8 cellular contexts compared by ENCODE assay signal in genomic region chr5:151155777-151156731, GRCh38. TPM values are rescaled to one million over a fixed set of nuclear protein-coding genes. Genes with fewer than 3 reads are reported as not detected.
DNase-seq lines count a peak whose midpoint lies in the region; ATAC-seq and TF ChIP-seq lines count a peak whose summit lies in the region.

No MANE protein-coding gene starts in this region.

- no peak overlapping the region for H3K27ac Mint-ChIP-seq in Caco-2 (ENCODE audit: unreplicated experiment)
- H3K27ac Mint-ChIP-seq in activated naive CD8-positive, alpha-beta T cell treated with anti-CD3 and anti-CD28 coated beads, Interleukin-2, amount 10 ng/mL, durations not matched to agents 7 days and 5 days: peak overlapping the region; percentile 95

- H3K9me3 ChIP-seq in Caco-2 (no peaks in the 10 kb centered on the region), Loucy (ENCODE audit: insufficient read depth, low read depth, low read length) (no peaks in the 10 kb centered on the region), hepatocyte (ENCODE audit: low read depth) (no peaks in the 10 kb centered on the region), skeletal muscle satellite cell (replicated peaks; ENCODE audit: low read length) (no peaks in the 10 kb centered on the region)

- CTCF ChIA-PET in Caco-2 (lab: Charles Lee): no interaction called here

- no peaks in the 10 kb centered on the region for H3K27me3 ChIP-seq in Caco-2 (replicated peaks; ENCODE audit: control insufficient read depth, insufficient read depth, low read length)
- H3K27me3 ChIP-seq in Loucy (ENCODE audit: insufficient read depth, low read length, poor library complexity, severe bottlenecking): no peaks in the 10 kb centered on the region
- H3K27me3 ChIP-seq in hepatocyte: no peaks in the 10 kb centered on the region
- no peaks in the 10 kb centered on the region for H3K27me3 ChIP-seq in skeletal muscle satellite cell (ENCODE audit: control insufficient read depth, insufficient read depth, low read length)

- intact Hi-C loops in Caco-2 (cut with micrococcal nuclease; ENCODE audit: unreplicated experiment): no loop called here

- H3K9me2 ChIP-seq in Loucy (replicated peaks; ENCODE audit: low read depth, low read length) (no peaks in the 10 kb centered on the region), hepatocyte (replicated peaks; ENCODE audit: insufficient read depth) (no peaks in the 10 kb centered on the region)

- POLR2A ChIA-PET in Caco-2 (lab: Charles Lee): no interaction called here
- POLR2A ChIA-PET in activated naive CD8-positive, alpha-beta T cell treated with anti-CD3 and anti-CD28 coated beads, Interleukin-2, amount 10 ng/mL, durations not matched to agents 7 days and 5 days (lab: Charles Lee): interaction anchor here (0.8 to 3.2 kb wide), 7 partner anchors 9 to 68 kb away, joined by 3 to 29 read pairs (median 6); partner anchors contain the start of gene CCDC69

- H3K9ac ChIP-seq in Loucy (ENCODE audit: low read depth, low read length, poor library complexity, severe bottlenecking) (peak overlapping the region; percentile 90), skeletal muscle satellite cell (ENCODE audit: low read depth, low read length) (peak overlapping the region; percentile 86)

- H3K79me2 ChIP-seq in Loucy (ENCODE audit: insufficient read depth, low read length): peaks cover 77% of the 10 kb centered on the region
- H3K79me2 ChIP-seq in hepatocyte: peaks cover 69% of the 10 kb centered on the region

- H4K20me1 ChIP-seq in Loucy (ENCODE audit: insufficient read depth, low read length, poor library complexity, severe bottlenecking) (peaks cover 27% of the 10 kb centered on the region), hepatocyte (ENCODE audit: insufficient read depth, poor library complexity, severe bottlenecking) (no peaks in the 10 kb centered on the region)

- 64% methylated on average over 12 of the region's 12 CpGs for WGBS in hepatocyte (ENCODE audit: low lambda C conversion rate, missing lambda C conversion rate)

- no peak overlapping the region for H2AFZ ChIP-seq in Loucy (ENCODE audit: low read length)
- H2AFZ ChIP-seq in hepatocyte: no peak overlapping the region

- peak overlapping the region; percentile 84 for H3K27ac ChIP-seq in hepatocyte

- BruUV-seq in Caco-2 (replicated peaks; lab: Mats Ljungman, UMichigan): no TSS peak

- peaks cover 10% of the 10 kb centered on the region for H3K4me1 Mint-ChIP-seq in Caco-2 (ENCODE audit: low read depth, unreplicated experiment)
- peaks cover 58% of the 10 kb centered on the region for H3K4me1 Mint-ChIP-seq in activated naive CD8-positive, alpha-beta T cell treated with anti-CD3 and anti-CD28 coated beads, Interleukin-2, amount 10 ng/mL, durations not matched to agents 7 days and 5 days

- H3F3A ChIP-seq in Loucy (ENCODE audit: low read depth): peaks cover 4% of the 10 kb centered on the region

- H3K27me3 Mint-ChIP-seq in Caco-2 (ENCODE audit: insufficient read depth, unreplicated experiment): no peaks in the 10 kb centered on the region
- no peaks in the 10 kb centered on the region for H3K27me3 Mint-ChIP-seq in activated naive CD8-positive, alpha-beta T cell treated with anti-CD3 and anti-CD28 coated beads, Interleukin-2, amount 10 ng/mL, durations not matched to agents 7 days and 5 days

- H3K36me3 Mint-ChIP-seq in Caco-2 (ENCODE audit: insufficient read depth, unreplicated experiment): peaks cover 13% of the 10 kb centered on the region
- H3K36me3 Mint-ChIP-seq in activated naive CD8-positive, alpha-beta T cell treated with anti-CD3 and anti-CD28 coated beads, Interleukin-2, amount 10 ng/mL, durations not matched to agents 7 days and 5 days: peaks cover 25% of the 10 kb centered on the region

- H3K4me3 Mint-ChIP-seq in Caco-2 (ENCODE audit: unreplicated experiment): peak overlapping the region; percentile 74
- peak overlapping the region; percentile 97 for H3K4me3 Mint-ChIP-seq in activated naive CD8-positive, alpha-beta T cell treated with anti-CD3 and anti-CD28 coated beads, Interleukin-2, amount 10 ng/mL, durations not matched to agents 7 days and 5 days

- H3K4me1 ChIP-seq in Caco-2 (peaks cover 40% of the 10 kb centered on the region), Loucy (ENCODE audit: insufficient read depth, low read length, poor library complexity, severe bottlenecking) (peaks cover 67% of the 10 kb centered on the region), hepatocyte (ENCODE audit: insufficient read depth) (peaks cover 44% of the 10 kb centered on the region), skeletal muscle satellite cell (ENCODE audit: control insufficient read depth, insufficient read depth, low read length) (peaks cover 47% of the 10 kb centered on the region)

- peak overlapping the region; percentile 98 for H3K4me2 ChIP-seq in Loucy (ENCODE audit: low read depth, low read length, poor library complexity, severe bottlenecking)
- H3K4me2 ChIP-seq in hepatocyte: peak overlapping the region; percentile 79
- H3K4me2 ChIP-seq in skeletal muscle satellite cell (ENCODE audit: low read length): peak overlapping the region; percentile 94

- TF ChIP-seq CTCF in Caco-2 (IDR thresholded peaks at IDR 0.05; ENCODE audit: insufficient read depth in 1 of 2, low read depth in 1 of 2, low read length in 1 of 2, severe bottlenecking in 1 of 2, unreplicated experiment in 1 of 2) (no peak), Loucy (conservative IDR thresholded peaks at IDR 0.05; ENCODE audit: low read length) (no peak), hepatocyte (IDR thresholded peaks at IDR 0.05; ENCODE audit: poor library complexity) (no peak)

- peak; percentile 23 for ATAC-seq in GM21367 (IDR thresholded peaks at IDR 0.05; ENCODE audit: unreplicated experiment)
- peak; percentile 25 for ATAC-seq in activated naive CD8-positive, alpha-beta T cell treated with anti-CD3 and anti-CD28 coated beads, Interleukin-2, amount 10 ng/mL, durations not matched to agents 7 days and 5 days (ENCODE audit: low read depth)

- DNase-seq in Caco-2: no peak
- peak; percentile 57 for DNase-seq in activated naive CD8-positive, alpha-beta T cell treated with anti-CD3 and anti-CD28 coated beads, Interleukin-2, amount 10 ng/mL, durations not matched to agents 7 days and 5 days
- peak; percentile 42 for DNase-seq in hepatocyte (ENCODE audit: low spot score)
- DNase-seq in Ammon's horn (ENCODE audit: low spot score): no peak
- no peak for DNase-seq in NCI-H128 (lab: John Stamatoyannopoulos, UW; ENCODE audit: unreplicated experiment)

- H3K9me3 Mint-ChIP-seq in Caco-2 (ENCODE audit: unreplicated experiment): no peaks in the 10 kb centered on the region
- no peaks in the 10 kb centered on the region for H3K9me3 Mint-ChIP-seq in activated naive CD8-positive, alpha-beta T cell treated with anti-CD3 and anti-CD28 coated beads, Interleukin-2, amount 10 ng/mL, durations not matched to agents 7 days and 5 days

- H3K4me3 ChIP-seq in Caco-2 (ENCODE audit: low read depth, low read length) (peak overlapping the region; percentile 60; the same call in 1 of the 2 replicates), Loucy (ENCODE audit: low read length, poor library complexity, severe bottlenecking) (peak overlapping the region; percentile 95), hepatocyte (peak overlapping the region; percentile 89), skeletal muscle satellite cell (ENCODE audit: low read length) (peak overlapping the region; percentile 98)

- H3K36me3 ChIP-seq in Caco-2 (ENCODE audit: control insufficient read depth, insufficient read depth, low read length) (no peaks in the 10 kb centered on the region), Loucy (ENCODE audit: insufficient read depth, low read length) (no peaks in the 10 kb centered on the region), hepatocyte (replicated peaks; ENCODE audit: insufficient read depth, low read depth) (no peaks in the 10 kb centered on the region), skeletal muscle satellite cell (ENCODE audit: insufficient read depth, low read length) (peaks cover 18% of the 10 kb centered on the region)

RNA-seq across cellular contexts. Expression of gene ANXA6, which starts 1.5 kb away (rescaled TPM):
- total RNA-seq in Caco-2 (2022) (43.0 and 51.9 TPM in 2 replicates), hepatocyte (148 and 152 TPM in 2 replicates)
- 100 to 1,000 TPM; 518 to 538 TPM for total RNA-seq in activated naive CD8-positive, alpha-beta T cell treated with anti-CD3 and anti-CD28 coated beads, Interleukin-2, amount 10 ng/mL, durations not matched to agents 7 days and 5 days
- 116 and 122 TPM in 2 replicates for polyA plus RNA-seq in hepatocyte
- 324 and 407 TPM in 2 replicates for total RNA-seq in skeletal muscle satellite cell (2012; rRNA removed)

Comparison
In these comparisons a context has a peak if more than half of its experiments do, and no peak if none do; other contexts are left out.
1. DNase-seq: peak in activated naive CD8-positive, alpha-beta T cell treated with anti-CD3 and anti-CD28 coated beads, Interleukin-2, amount 10 ng/mL, durations not matched to agents 7 days and 5 days (single experiment) and hepatocyte (single experiment); none in Caco-2 (0 of 2), Ammon's horn (single experiment) and NCI-H128 (single experiment).
2. Peak in every context shown above with its lines, with median percentiles within 50 percentile points of each other: H3K4me3 ChIP-seq and H3K4me2 ChIP-seq.